ENCODE assay signal across 15 cellular contexts in genomic region chr2:227804970-227805369, GRCh38. TPM values are rescaled to one million over a fixed set of nuclear protein-coding genes. Genes with fewer than 3 reads are reported as not detected.
A peak's percentile ranks its signal among the peaks of the same experiment; 100 is the strongest.
DNase-seq lines count a peak whose midpoint lies in the region; ATAC-seq and TF ChIP-seq lines count a peak whose summit lies in the region.
"Had no signal": no experiment of that assay in that cellular context is flagged by ENCODE, and none has a peak within 500 bp of the region (broad histone marks: within the 10 kb centered on the region; RNA-seq: fewer than 3 reads in every experiment).

No MANE protein-coding gene starts in this region.

- TF ChIP-seq CTCF in A673 (conservative IDR thresholded peaks at IDR 0.05; ENCODE audit: low read depth, low read length) (no peak), neural progenitor cell (IDR thresholded peaks at IDR 0.05) (no peak)

- H3K27ac ChIP-seq in A673 (ENCODE audit: low read depth, low read length, poor library complexity, severe bottlenecking) (no peak overlapping the region), neural progenitor cell (no peak overlapping the region)
- H3K27ac ChIP-seq: VCaP had no signal

- H3K9me3 Mint-ChIP-seq in neural progenitor cell = no peaks in the 10 kb centered on the region

- no peak overlapping the region for H2AFZ ChIP-seq in neural progenitor cell (replicated peaks)

- H3K36me3 ChIP-seq in A673 (ENCODE audit: insufficient read depth, low read length, poor library complexity, severe bottlenecking) (no peaks in the 10 kb centered on the region), neural progenitor cell (no peaks in the 10 kb centered on the region)

- no peak overlapping the region for H3K27ac Mint-ChIP-seq in neural progenitor cell
- H3K27ac Mint-ChIP-seq: brain had no signal

- no peak overlapping the region for H3K4me3 ChIP-seq in A673 (ENCODE audit: low read depth, low read length, poor library complexity, severe bottlenecking)
- H3K4me3 ChIP-seq in neural progenitor cell = no peak overlapping the region

- no peaks in the 10 kb centered on the region for H4K20me1 ChIP-seq in neural progenitor cell (ENCODE audit: low read depth)

- in situ Hi-C loops in ACHN (cut with HindIII; ENCODE audit: low pct_ligation_motif_present, low pct_unique_long_range_greater_than_20kb, low sequenced_read_pairs) = no loop called here

- no peak overlapping the region for H3K4me2 ChIP-seq in neural progenitor cell

- DNase-seq in A673 (ENCODE audit: low spot score) (peak; percentile 23), RPMI7951 (ENCODE audit: low read depth) (peak; percentile 90), fibroblast of peridontal ligament (ENCODE audit: extremely low read depth) (peak; percentile 26), ACHN (no peak), erythroblast (lab: John Stamatoyannopoulos, UW) (no peak), neural progenitor cell (ENCODE audit: low spot score) (no peak)
- DNase-seq: activated T-cell treated with anti-CD3 and anti-CD28 coated beads, Interleukin-2, amount 50 U/mL, for 1 hour; NCI-H1092; NCI-H446 treated with DMSO at 0.1 percent for 48 hours; stimulated activated naive CD4-positive, alpha-beta T cell had no signal

- no peak overlapping the region for H3K9ac ChIP-seq in neural progenitor cell

- POLR2A ChIA-PET in A673 (lab: Charles Lee; ENCODE audit: low non-redundant PET) = no interaction called here

- H3K27me3 ChIP-seq in A673 (replicated peaks; ENCODE audit: insufficient read depth, low read depth, low read length, poor library complexity) (no peaks in the 10 kb centered on the region), neural progenitor cell (no peaks in the 10 kb centered on the region)

- H3K9me3 ChIP-seq in A673 (ENCODE audit: low read depth, low read length, poor library complexity, severe bottlenecking) = no peaks in the 10 kb centered on the region
- H3K9me3 ChIP-seq in neural progenitor cell (ENCODE audit: low read depth) = no peaks in the 10 kb centered on the region

- no peaks in the 10 kb centered on the region for H3F3A ChIP-seq in neural progenitor cell (ENCODE audit: low read depth)

- no peaks in the 10 kb centered on the region for H3K79me2 ChIP-seq in neural progenitor cell (ENCODE audit: low read depth)

- no TSS peak for BruUV-seq in A673 (replicated peaks; lab: Mats Ljungman, UMichigan)

- H3K4me1 ChIP-seq in A673 (ENCODE audit: insufficient read depth, low read length, poor library complexity, severe bottlenecking) = no peaks in the 10 kb centered on the region
- no peaks in the 10 kb centered on the region for H3K4me1 ChIP-seq in neural progenitor cell

- H3K4me3 Mint-ChIP-seq in neural progenitor cell = no peak overlapping the region
- H3K4me3 Mint-ChIP-seq: brain had no signal

- H3K27me3 Mint-ChIP-seq in neural progenitor cell (ENCODE audit: insufficient read depth, low read depth) = no peaks in the 10 kb centered on the region
- H3K27me3 Mint-ChIP-seq: brain had no signal

- CTCF ChIA-PET in A673 (lab: Charles Lee) = no interaction called here

- no peaks in the 10 kb centered on the region for H3K4me1 Mint-ChIP-seq in neural progenitor cell
- H3K4me1 Mint-ChIP-seq: brain had no signal

- intact Hi-C loops in A673 (cut with micrococcal nuclease; ENCODE audit: unreplicated experiment) = no loop called here

- ATAC-seq in GM18511 (IDR thresholded peaks at IDR 0.05; ENCODE audit: unreplicated experiment) (peak; percentile 51), GM21367 (IDR thresholded peaks at IDR 0.05; ENCODE audit: unreplicated experiment) (no peak)

- TF ChIP-seq POLR2A in erythroblast (IDR thresholded peaks at IDR 0.05; ENCODE audit: low read length) = no peak

- H3K36me3 Mint-ChIP-seq in neural progenitor cell = no peaks in the 10 kb centered on the region
- H3K36me3 Mint-ChIP-seq: brain had no signal

RNA-seq across cellular contexts. Expression of gene CCL20, which starts 8.7 kb away (rescaled TPM):
- total RNA-seq in A673 (2021) (not detected in 2 replicates), neural progenitor cell (ENCODE audit: low replicate concordance) (not detected in 2 replicates)
- total RNA-seq in RPMI7951 (2014; rRNA removed; shearing (Covaris generic)) = 2.2 and 3.8 TPM in 2 replicates
- total RNA-seq: posterior vena cava had no signal

RNA-seq across cellular contexts. Expression of gene SCYGR8, which starts 59.3 kb away (rescaled TPM):
- total RNA-seq in A673 (2021) (not detected in 2 replicates), neural progenitor cell (ENCODE audit: low replicate concordance) (not detected in 2 replicates)
- total RNA-seq in RPMI7951 (2014; rRNA removed; shearing (Covaris generic)) = not detected in 2 replicates
- total RNA-seq: posterior vena cava had no signal

Comparison
In these comparisons a context has a peak if more than half of its experiments do, and no peak if none do; other contexts are left out.
1. DNase-seq: peak in A673 (single experiment), RPMI7951 (single experiment) and fibroblast of peridontal ligament (single experiment); none in ACHN (single experiment), erythroblast (0 of 2) and neural progenitor cell (single experiment).